ENCODE assay signal across 1 cellular context in the genomic region with DNA sequence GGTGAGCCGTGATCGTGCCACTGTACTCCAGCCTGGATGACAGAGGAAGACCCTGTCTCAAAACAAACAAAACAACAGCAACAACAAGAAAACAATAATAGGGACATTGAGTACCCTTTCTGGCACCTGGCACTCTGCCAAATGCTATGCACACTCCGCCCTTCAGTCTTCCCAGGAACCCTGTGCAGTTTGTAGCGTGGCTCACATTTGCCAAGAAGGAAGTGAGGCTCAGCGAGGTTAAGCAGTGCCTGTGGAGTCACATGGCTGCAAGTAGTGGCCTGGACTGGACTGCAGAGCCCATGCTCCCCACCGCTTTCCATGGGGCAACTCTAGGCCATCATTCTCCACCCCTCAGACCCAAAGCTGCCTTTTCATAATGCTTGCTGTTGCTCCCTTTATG.
TF ChIP-seq lines count a peak whose summit lies in the region.

No MANE protein-coding gene starts in this region.

TF ChIP-seq in HepG2, 621 proteins besides CTCF, POLR2A, EP300 and RAD21:
- TF ChIP-seq ZNF317 (CRISPR knock-in tag; IDR thresholded peaks at IDR 0.05) (no peak), LCORL (IDR thresholded peaks at IDR 0.05) (peak; percentile 92), LCORL (CRISPR knock-in tag; IDR thresholded peaks at IDR 0.05) (no peak)
